In genomic region chr7:111126987-111127386, GRCh38 we compare ENCODE assay signal across 15 cellular contexts. TPM values are rescaled to one million over a fixed set of nuclear protein-coding genes. Genes with fewer than 3 reads are reported as not detected.
DNase-seq lines count a peak whose midpoint lies in the region; TF ChIP-seq lines count a peak whose summit lies in the region.
"Had no signal": no experiment of that assay in that cellular context is flagged by ENCODE, and none has a peak within 500 bp of the region (broad histone marks: within the 10 kb centered on the region; RNA-seq: fewer than 3 reads in every experiment).

No MANE protein-coding gene starts in this region.

- no peak overlapping the region for H3K9ac ChIP-seq in GM23248
- H3K9ac ChIP-seq in mammary epithelial cell (ENCODE audit: insufficient read depth, low read length): no peak overlapping the region
- no peak overlapping the region for H3K9ac ChIP-seq in mesendoderm (ENCODE audit: low read length)

- no TSS peak for BruUV-seq in mammary epithelial cell (replicated peaks; lab: Mats Ljungman, UMichigan)

- WGBS in GM23248 (ENCODE audit: low coverage in 1 of 2, low lambda C conversion rate in 2 of 2, missing lambda C conversion rate in 2 of 2), 2 experiments: 10 to 15% methylated on average over 3 of the region's 3 CpGs
- WGBS in mammary epithelial cell (ENCODE audit: low coverage, missing lambda C conversion rate): 10% methylated on average over 3 of the region's 3 CpGs
- no CpG with 5 or more reads among the region's 3 CpGs for WGBS in mesendoderm (ENCODE audit: extremely low coverage, insufficient coverage, low lambda C conversion rate)

- no peak overlapping the region for H3K4me3 Mint-ChIP-seq in immature natural killer cell
- no peak overlapping the region for H3K4me3 Mint-ChIP-seq in CD14-positive monocyte
- H3K4me3 Mint-ChIP-seq: activated B cell treated with CpG ODN at 0.5 μM for 24 hours; CD4-positive, CD25-positive, alpha-beta regulatory T cell had no signal

- H3K56ac ChIP-seq in mesendoderm (ENCODE audit: low read length): no peak overlapping the region

- no peak overlapping the region for H2BK120ac ChIP-seq in mesendoderm (ENCODE audit: low read depth, low read length)

- no peak overlapping the region for H4K5ac ChIP-seq in mesendoderm (ENCODE audit: low read length)

- no peaks in the 10 kb centered on the region for H3K4me1 ChIP-seq in GM23248 (ENCODE audit: insufficient read depth)
- no peaks in the 10 kb centered on the region for H3K4me1 ChIP-seq in mammary epithelial cell (ENCODE audit: insufficient read depth, low read length)
- H3K4me1 ChIP-seq in mesendoderm (ENCODE audit: control insufficient read depth, low read depth, low read length): no peaks in the 10 kb centered on the region
- H3K4me1 ChIP-seq: stomach had no signal

- H3K36me3 Mint-ChIP-seq in immature natural killer cell (no peaks in the 10 kb centered on the region), CD14-positive monocyte (no peaks in the 10 kb centered on the region)

- no peaks in the 10 kb centered on the region for H3K79me2 ChIP-seq in GM23248 (ENCODE audit: insufficient read depth)
- no peaks in the 10 kb centered on the region for H3K79me2 ChIP-seq in mammary epithelial cell (ENCODE audit: insufficient read depth, low read length)
- H3K79me2 ChIP-seq in mesendoderm (ENCODE audit: control insufficient read depth, insufficient read depth, low read length): no peaks in the 10 kb centered on the region

- H2AK5ac ChIP-seq in mesendoderm (ENCODE audit: low read length): no peak overlapping the region

- H3K4me3 ChIP-seq in GM23248 (no peak overlapping the region), mammary epithelial cell (replicated peaks in 1 of 3; ENCODE audit: insufficient read depth in 1 of 3, low read depth in 2 of 3, low read length in 3 of 3) (no peak overlapping the region), mesendoderm (ENCODE audit: low read length) (no peak overlapping the region)
- H3K4me3 ChIP-seq: stomach had no signal

- no peak for TF ChIP-seq CTCF in mammary epithelial cell (conservative IDR thresholded peaks at IDR 0.05 in 1 of 2, IDR thresholded peaks at IDR 0.05 in 1 of 2; ENCODE audit: extremely low read depth in 1 of 2, insufficient read depth in 1 of 2, low read depth in 1 of 2, low read length in 2 of 2)
- TF ChIP-seq CTCF in GM13977 (IDR thresholded peaks at IDR 0.05; ENCODE audit: extremely low read depth, insufficient read depth, missing control alignments): no peak
- no peak for TF ChIP-seq CTCF in CD14-positive monocyte (IDR thresholded peaks at IDR 0.05)

- H3K27me3 ChIP-seq in GM23248 (replicated peaks; ENCODE audit: insufficient read depth): no peaks in the 10 kb centered on the region
- H3K27me3 ChIP-seq in mammary epithelial cell (ENCODE audit: insufficient read depth, low read length): no peaks in the 10 kb centered on the region
- H3K27me3 ChIP-seq in mesendoderm (ENCODE audit: insufficient read depth, low read length, poor library complexity): no peaks in the 10 kb centered on the region
- H3K27me3 ChIP-seq: neutrophil, stomach had no signal

- no peaks in the 10 kb centered on the region for H3K9me2 ChIP-seq in GM23248 (ENCODE audit: insufficient read depth)

- dilution Hi-C loops in mammary epithelial cell (cut with HindIII; ENCODE audit: low sequenced_read_pairs): no loop called here

- H3K27ac ChIP-seq in GM23248 (no peak overlapping the region), mammary epithelial cell (ENCODE audit: insufficient read depth, low read depth, low read length) (no peak overlapping the region), mesendoderm (ENCODE audit: low read depth, low read length) (no peak overlapping the region)
- H3K27ac ChIP-seq: neutrophil, stomach had no signal

- H3K27me3 Mint-ChIP-seq in immature natural killer cell (ENCODE audit: low read depth in 3 of 3): peaks cover 0 to 2% (median 0%) of the 10 kb centered on the region in 3 donors
- H3K27me3 Mint-ChIP-seq in CD14-positive monocyte (ENCODE audit: low read depth in 3 of 3): no peaks in the 10 kb centered on the region
- H3K27me3 Mint-ChIP-seq: activated B cell treated with CpG ODN at 0.5 μM for 24 hours; CD4-positive, CD25-positive, alpha-beta regulatory T cell had no signal

- DNase-seq in GM23248: peak; percentile 60
- DNase-seq in NCI-H69 (lab: John Stamatoyannopoulos, UW): peak; percentile 12
- peak; percentile 70 for DNase-seq in mammary epithelial cell
- DNase-seq in mesendoderm: peak; percentile 2
- no peak for DNase-seq in GM13977 (ENCODE audit: low spot score)
- DNase-seq in immature natural killer cell: no peak
- DNase-seq in NCI-H1417 treated with DMSO at 0.1 percent for 48 hours (lab: John Stamatoyannopoulos, UW): no peak
- no peak for DNase-seq in CD14-positive monocyte (ENCODE audit: low spot score)
- DNase-seq: activated B cell treated with CpG ODN at 0.5 μM for 24 hours; activated naive CD4-positive, alpha-beta T cell treated with anti-CD3 and anti-CD28 coated beads, Interleukin-2, amount 50 U/mL, for 16 hours; CD4-positive, CD25-positive, alpha-beta regulatory T cell; GDM1; stomach had no signal

- H3K4me1 Mint-ChIP-seq in immature natural killer cell (no peaks in the 10 kb centered on the region), CD14-positive monocyte (no peaks in the 10 kb centered on the region)
- H3K4me1 Mint-ChIP-seq: activated B cell treated with CpG ODN at 0.5 μM for 24 hours; CD4-positive, CD25-positive, alpha-beta regulatory T cell had no signal

- H2BK15ac ChIP-seq in mesendoderm (replicated peaks; ENCODE audit: low read depth): no peak overlapping the region

- H2AFZ ChIP-seq in GM23248 (no peak overlapping the region), mammary epithelial cell (ENCODE audit: low read depth, low read length) (no peak overlapping the region)

- no peaks in the 10 kb centered on the region for H3F3A ChIP-seq in GM23248 (ENCODE audit: insufficient read depth)

- H3K79me1 ChIP-seq in mesendoderm (ENCODE audit: low read length): no peaks in the 10 kb centered on the region

- no peak overlapping the region for H2BK5ac ChIP-seq in mesendoderm (ENCODE audit: low read length)

- in situ Hi-C loops in GM23248 (cut with MboI) (no loop called here), mammary epithelial cell (cut with MboI; ENCODE audit: low sequenced_read_pairs in 2 of 2) (no loop called here), GM13977 (cut with MboI; ENCODE audit: low pct_unique_long_range_greater_than_20kb, low sequenced_read_pairs, unreplicated experiment) (no loop called here)

- intact Hi-C loops in mammary epithelial cell (cut with micrococcal nuclease) (no loop called here), CD14-positive monocyte (cut with micrococcal nuclease) (no loop called here)

- H3K23ac ChIP-seq in mesendoderm (ENCODE audit: low read length): no peak overlapping the region

- CTCF ChIA-PET in mammary epithelial cell (lab: Charles Lee; ENCODE audit: low non-redundant PET): no interaction called here

- no peaks in the 10 kb centered on the region for H3K36me3 ChIP-seq in GM23248 (ENCODE audit: low read depth)
- H3K36me3 ChIP-seq in mammary epithelial cell (ENCODE audit: insufficient read depth, low read length): no peaks in the 10 kb centered on the region
- H3K36me3 ChIP-seq in mesendoderm (ENCODE audit: control insufficient read depth, insufficient read depth, low read length): no peaks in the 10 kb centered on the region
- H3K36me3 ChIP-seq: neutrophil, stomach had no signal

- H3K27ac Mint-ChIP-seq in immature natural killer cell (no peak overlapping the region), CD14-positive monocyte (no peak overlapping the region)
- H3K27ac Mint-ChIP-seq: activated B cell treated with CpG ODN at 0.5 μM for 24 hours; CD4-positive, CD25-positive, alpha-beta regulatory T cell had no signal

- no peak overlapping the region for H4K8ac ChIP-seq in mesendoderm (ENCODE audit: low read depth, low read length)

- no peak overlapping the region for H3K18ac ChIP-seq in mesendoderm (ENCODE audit: low read length)

- no peak overlapping the region for H3K4ac ChIP-seq in mesendoderm (ENCODE audit: low read depth, low read length)

- H3K9me3 Mint-ChIP-seq in immature natural killer cell (peaks cover 0 to 9% (median 2%) of the 10 kb centered on the region in 6 donors), CD14-positive monocyte (no peaks in the 10 kb centered on the region)
- H3K9me3 Mint-ChIP-seq: activated B cell treated with CpG ODN at 0.5 μM for 24 hours; CD4-positive, CD25-positive, alpha-beta regulatory T cell had no signal

- H3K4me2 ChIP-seq in GM23248 (ENCODE audit: unreplicated experiment) (no peak overlapping the region), mammary epithelial cell (ENCODE audit: insufficient read depth, low read depth, low read length) (peak overlapping the region; percentile 36), mesendoderm (ENCODE audit: low read length) (no peak overlapping the region)

- H3K9me3 ChIP-seq in GM23248 (ENCODE audit: low read depth) (no peaks in the 10 kb centered on the region), mammary epithelial cell (replicated peaks; ENCODE audit: insufficient read depth, low read length) (no peaks in the 10 kb centered on the region)
- H3K9me3 ChIP-seq: neutrophil, stomach had no signal

- H4K20me1 ChIP-seq in GM23248 (ENCODE audit: insufficient read depth): no peaks in the 10 kb centered on the region
- H4K20me1 ChIP-seq in mammary epithelial cell (ENCODE audit: insufficient read depth, low read length): no peaks in the 10 kb centered on the region

RNA-seq across cellular contexts. Expression of gene LRRN3, which starts 36.1 kb away (rescaled TPM):
- total RNA-seq in GM23248 (2014; rRNA removed; shearing (Covaris generic)): 0.25 and 0.43 TPM in 2 replicates
- polyA plus RNA-seq in GM23248 (2016; fragmentation: Nextera tagmentation; extraction: Ambion mirVana) (0.16 and 0.41 TPM in 2 replicates), mammary epithelial cell (0.02 TPM), immature natural killer cell (under 1 TPM in 2 of 3 donors, not detected in 1; 0.07 to 0.16 TPM), CD14-positive monocyte (under 1 TPM; 0.12 to 0.22 TPM)
- under 1 TPM in 1 of 2 donors, not detected in 1; 0.33 TPM for total RNA-seq in mammary epithelial cell
- not detected for polyA minus RNA-seq in mammary epithelial cell
- polyA plus RNA-seq in mesendoderm (2013, experiment 1 of 2): 0.56 TPM
- 0.64 TPM for polyA plus RNA-seq in mesendoderm (2013, experiment 2 of 2)
- total RNA-seq: activated B cell treated with CpG ODN at 0.5 μM for 24 hours, epithelial cell of proximal tubule had no signal

Comparison
In these comparisons a context has a peak if more than half of its experiments do, and no peak if none do; other contexts are left out.
1. DNase-seq: peak in GM23248 (single experiment), NCI-H69 (single experiment), mammary epithelial cell (single experiment) and mesendoderm (single experiment); none in GM13977 (single experiment), immature natural killer cell (0 of 3), NCI-H1417 treated with DMSO at 0.1 percent for 48 hours (single experiment) and CD14-positive monocyte (single experiment).